ENCODE assay signal across 8 cellular contexts in genomic region chr1:226332947-226333346, GRCh38. TPM values are rescaled to one million over a fixed set of nuclear protein-coding genes. Genes with fewer than 3 reads are reported as not detected.
A peak's percentile ranks its signal among the peaks of the same experiment; 100 is the strongest.
DNase-seq lines count a peak whose midpoint lies in the region; ATAC-seq and TF ChIP-seq lines count a peak whose summit lies in the region.

No MANE protein-coding gene starts in this region.

- H3K79me2 ChIP-seq in OCI-LY3 (ENCODE audit: low read length) = no peaks in the 10 kb centered on the region

- H3K27me3 ChIP-seq in OCI-LY3 (ENCODE audit: low read depth, low read length) = no peaks in the 10 kb centered on the region
- H3K27me3 ChIP-seq in dorsolateral prefrontal cortex = no peaks in the 10 kb centered on the region
- H3K27me3 ChIP-seq in skeletal muscle satellite cell (ENCODE audit: control insufficient read depth, insufficient read depth, low read length) = no peaks in the 10 kb centered on the region

- no peaks in the 10 kb centered on the region for H3K36me3 ChIP-seq in OCI-LY3 (replicated peaks; ENCODE audit: low read depth, low read length)
- H3K36me3 ChIP-seq in skeletal muscle satellite cell (ENCODE audit: insufficient read depth, low read length) = no peaks in the 10 kb centered on the region

- no peak for DNase-seq in activated T-cell treated with anti-CD3 and anti-CD28 coated beads, Interleukin-2, amount 50 U/mL, for 24 hours
- DNase-seq in activated T-cell treated with anti-CD3 and anti-CD28 coated beads, Interleukin-2, amount 50 U/mL, for 48 hours = no peak
- DNase-seq in dorsolateral prefrontal cortex = no peak
- no peak for DNase-seq in activated effector memory CD4-positive, alpha-beta T cell treated with anti-CD3 and anti-CD28 coated beads, Interleukin-2, amount 50 U/mL, for 16 hours

- H3K36me3 Mint-ChIP-seq in activated T-cell treated with anti-CD3 and anti-CD28 coated beads, Interleukin-2, amount 50 U/mL, for 24 hours (ENCODE audit: low read depth) = no peaks in the 10 kb centered on the region

- H3K27ac ChIP-seq in OCI-LY3 (ENCODE audit: low read length) (no peak overlapping the region), dorsolateral prefrontal cortex (no peak overlapping the region)

- no peak for TF ChIP-seq CTCF in OCI-LY3 (IDR thresholded peaks at IDR 0.05; ENCODE audit: low read depth, low read length)
- no peak for TF ChIP-seq CTCF in dorsolateral prefrontal cortex (IDR thresholded peaks at IDR 0.05 in 54 of 56, conservative IDR thresholded peaks at IDR 0.05 in 2 of 56; ENCODE audit: low read depth in 1 of 56, partially characterized antibody in 56 of 56)

- ATAC-seq in HG02884 (IDR thresholded peaks at IDR 0.05; ENCODE audit: unreplicated experiment) (no peak), GM18498 (IDR thresholded peaks at IDR 0.05; ENCODE audit: unreplicated experiment) (no peak)

- H3K27ac Mint-ChIP-seq in activated T-cell treated with anti-CD3 and anti-CD28 coated beads, Interleukin-2, amount 50 U/mL, for 24 hours = no peak overlapping the region

- H3K9me3 ChIP-seq in OCI-LY3 (ENCODE audit: insufficient read depth, low read length) = no peaks in the 10 kb centered on the region
- no peaks in the 10 kb centered on the region for H3K9me3 ChIP-seq in skeletal muscle satellite cell (replicated peaks; ENCODE audit: low read length)

- H3K9me3 Mint-ChIP-seq in activated T-cell treated with anti-CD3 and anti-CD28 coated beads, Interleukin-2, amount 50 U/mL, for 24 hours = no peaks in the 10 kb centered on the region

- no peaks in the 10 kb centered on the region for H3K27me3 Mint-ChIP-seq in activated T-cell treated with anti-CD3 and anti-CD28 coated beads, Interleukin-2, amount 50 U/mL, for 24 hours

- intact Hi-C loops in dorsolateral prefrontal cortex (cut with DNase I) = loop anchor here in 1 of 2 donors (10.0 kb wide), 1 partner anchor 208 kb away; no protein-coding TSS in a partner anchor

- peak overlapping the region; percentile 95 for H2AFZ ChIP-seq in OCI-LY3 (ENCODE audit: low read depth, low read length)

- H4K20me1 ChIP-seq in OCI-LY3 (ENCODE audit: insufficient read depth, low read length) = no peaks in the 10 kb centered on the region

- H3K4me1 Mint-ChIP-seq in activated T-cell treated with anti-CD3 and anti-CD28 coated beads, Interleukin-2, amount 50 U/mL, for 24 hours (ENCODE audit: low read depth) = peaks cover 17% of the 10 kb centered on the region

- H3K4me3 Mint-ChIP-seq in activated T-cell treated with anti-CD3 and anti-CD28 coated beads, Interleukin-2, amount 50 U/mL, for 24 hours = peak overlapping the region; percentile 9

- H3K4me3 ChIP-seq in OCI-LY3 (ENCODE audit: low read length) = peak overlapping the region; percentile 74
- peak overlapping the region in 48 of 59 donors; percentile 1 to 54 (median 33) for H3K4me3 ChIP-seq in dorsolateral prefrontal cortex
- peak overlapping the region; percentile 53 for H3K4me3 ChIP-seq in skeletal muscle satellite cell (ENCODE audit: low read length)

- H3K9ac ChIP-seq in OCI-LY3 (ENCODE audit: low read length) = peak overlapping the region; percentile 63
- H3K9ac ChIP-seq in skeletal muscle satellite cell (ENCODE audit: low read depth, low read length) = no peak overlapping the region

- H3K4me1 ChIP-seq in OCI-LY3 (ENCODE audit: low read length) (peaks cover 15% of the 10 kb centered on the region), skeletal muscle satellite cell (ENCODE audit: control insufficient read depth, insufficient read depth, low read length) (no peaks in the 10 kb centered on the region)

- H3K4me2 ChIP-seq in OCI-LY3 (ENCODE audit: low read length) (peak overlapping the region; percentile 84), skeletal muscle satellite cell (ENCODE audit: low read length) (peak overlapping the region; percentile 74)

RNA-seq across cellular contexts. Expression of gene LIN9, which starts 24.0 kb away (rescaled TPM):
- 1 to 10 TPM; 1.7 to 6.8 (median 3.2) TPM for total RNA-seq in dorsolateral prefrontal cortex
- 5.5 and 5.6 TPM in 2 replicates for total RNA-seq in skeletal muscle satellite cell (2012; rRNA removed)
